Comparison of ENCODE assay signal across 9 cellular contexts in genomic region chr11:3662856-3663255, GRCh38. TPM values are rescaled to one million over a fixed set of nuclear protein-coding genes. Genes with fewer than 3 reads are reported as not detected.
"Had no signal": no experiment of that assay in that cellular context is flagged by ENCODE, and none has a peak within 500 bp of the region (broad histone marks: within the 10 kb centered on the region; RNA-seq: fewer than 3 reads in every experiment).

No MANE protein-coding gene starts in this region.

- H3K36me3 ChIP-seq: HAP-1 had no signal

- H2AFZ ChIP-seq: GM23248 had no signal

- H3K4me1 ChIP-seq: HAP-1 had no signal

- FAIRE-seq: HTR-8/SVneo had no signal

- H3K27ac ChIP-seq: GM23248 had no signal

- DNase-seq: GM23248, GOT3, H7, IMR-90, KBM-7 had no signal

- H3K9ac ChIP-seq: GM23248 had no signal

- H3K9me3 ChIP-seq: HAP-1 had no signal

- H3K4me3 ChIP-seq: GM23248, HAP-1 had no signal

RNA-seq across cellular contexts. Expression of gene ART1, which starts 17.9 kb away (rescaled TPM):
- total RNA-seq: GM23248, H4, HT-29, IMR-90 had no signal
- polyA plus RNA-seq: GM23248, IMR-90 had no signal

RNA-seq across cellular contexts. Expression of gene ART5, which starts 21.1 kb away (rescaled TPM):
- total RNA-seq: GM23248, HT-29, IMR-90 had no signal
- polyA plus RNA-seq: IMR-90 had no signal
